ENCODE assay signal across 6 cellular contexts in the genomic region with DNA sequence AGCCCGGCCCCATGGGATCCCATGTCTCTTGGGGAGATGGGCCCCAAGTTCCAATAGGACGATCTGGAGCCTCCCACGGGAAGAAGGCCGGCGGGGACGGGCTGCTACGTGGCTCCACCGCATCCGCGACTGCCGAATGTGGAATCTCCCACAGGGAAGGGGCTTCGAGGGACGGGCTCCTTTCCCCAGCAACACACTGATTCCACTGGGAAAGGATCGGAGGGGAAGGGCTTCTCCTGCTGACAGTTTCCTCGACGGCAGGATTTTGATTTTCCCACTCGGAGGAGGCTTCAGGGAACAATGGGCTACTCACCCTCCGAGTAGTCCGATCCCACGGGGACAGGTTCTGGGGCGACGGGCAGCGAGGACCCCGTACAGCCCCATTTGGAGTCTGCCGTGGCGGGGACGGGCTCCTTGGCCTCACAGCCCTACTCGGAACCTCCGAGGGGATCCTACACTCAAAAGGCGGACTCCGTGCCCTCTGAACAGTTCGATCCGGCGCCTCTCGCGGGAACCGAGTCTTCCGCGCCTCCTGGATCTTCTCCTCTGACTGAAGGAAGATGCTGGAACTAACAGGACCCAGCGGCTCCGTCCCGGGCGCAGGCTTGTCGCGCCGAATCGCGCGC. TPM values are rescaled to one million over a fixed set of nuclear protein-coding genes. Genes with fewer than 3 reads are reported as not detected.
A peak's percentile ranks its signal among the peaks of the same experiment; 100 is the strongest.
DNase-seq lines count a peak whose midpoint lies in the region; ATAC-seq and TF ChIP-seq lines count a peak whose summit lies in the region.

No MANE protein-coding gene starts in this region.

- POLR2A ChIA-PET in activated CD4-positive, alpha-beta T cell treated with anti-CD3 and anti-CD28 coated beads for 36 hours (lab: Charles Lee) = no interaction called here

- DNase-seq in activated CD4-positive, alpha-beta T cell treated with anti-CD3 and anti-CD28 coated beads for 36 hours = no peak
- DNase-seq in activated CD4-positive, alpha-beta T cell treated with anti-CD3 and anti-CD28 coated beads, Interleukin-2, amount 50 U/mL, for 1 hour = no peak
- no peak for DNase-seq in epithelial cell of esophagus (ENCODE audit: low read depth)
- no peak for DNase-seq in stimulated activated naive B cell treated with anti-CD40 and anti-IgM and Interleukin-4, amounts not matched to agents 10 μg/mL and 1 μg/mL and 100 μg/mL, for 72 hours
- DNase-seq in SHP77 (lab: John Stamatoyannopoulos, UW) = no peak

- H3K4me3 ChIP-seq in epithelial cell of esophagus (ENCODE audit: low read length) = peak overlapping the region; percentile 42

- ATAC-seq in activated CD4-positive, alpha-beta T cell treated with anti-CD3 and anti-CD28 coated beads for 36 hours = no peak
- ATAC-seq in stimulated activated naive B cell treated with anti-CD40 and anti-IgM and Interleukin-4, amounts not matched to agents 10 μg/mL and 1 μg/mL and 100 μg/mL, for 72 hours (replicated peaks) = no peak
- no peak for ATAC-seq in HG03025 (IDR thresholded peaks at IDR 0.05; ENCODE audit: low FRiP score, unreplicated experiment)

- CTCF ChIA-PET in activated CD4-positive, alpha-beta T cell treated with anti-CD3 and anti-CD28 coated beads for 36 hours (lab: Charles Lee) = interaction anchor here (0.6 to 4.8 kb wide), 5 partner anchors 9 to 375 kb away, joined by 3 to 26 read pairs (median 3); a partner anchor contains a TSS

- peaks cover 9% of the 10 kb centered on the region for H3K36me3 Mint-ChIP-seq in activated CD4-positive, alpha-beta T cell treated with anti-CD3 and anti-CD28 coated beads for 36 hours (ENCODE audit: low read depth)
- peaks cover 24 to 42% of the 10 kb centered on the region in 2 donors for H3K36me3 Mint-ChIP-seq in stimulated activated naive B cell treated with anti-CD40 and anti-IgM and Interleukin-4, amounts not matched to agents 10 μg/mL and 1 μg/mL and 100 μg/mL, for 72 hours

- intact Hi-C loops in activated CD4-positive, alpha-beta T cell treated with anti-CD3 and anti-CD28 coated beads for 36 hours (cut with DNase I, micrococcal nuclease) = loop anchor here (1.0 to 10.0 kb wide), 8 partner anchors 11 to 739 kb away; a partner anchor contains a TSS

- no peaks in the 10 kb centered on the region for H3K9me3 Mint-ChIP-seq in activated CD4-positive, alpha-beta T cell treated with anti-CD3 and anti-CD28 coated beads for 36 hours (ENCODE audit: low read depth)
- no peaks in the 10 kb centered on the region for H3K9me3 Mint-ChIP-seq in stimulated activated naive B cell treated with anti-CD40 and anti-IgM and Interleukin-4, amounts not matched to agents 10 μg/mL and 1 μg/mL and 100 μg/mL, for 72 hours

- H3K4me1 Mint-ChIP-seq in activated CD4-positive, alpha-beta T cell treated with anti-CD3 and anti-CD28 coated beads for 36 hours = peaks cover 40% of the 10 kb centered on the region
- peaks cover 43 to 65% of the 10 kb centered on the region in 2 donors for H3K4me1 Mint-ChIP-seq in stimulated activated naive B cell treated with anti-CD40 and anti-IgM and Interleukin-4, amounts not matched to agents 10 μg/mL and 1 μg/mL and 100 μg/mL, for 72 hours

- H3K27ac Mint-ChIP-seq in activated CD4-positive, alpha-beta T cell treated with anti-CD3 and anti-CD28 coated beads for 36 hours = peak overlapping the region; percentile 85
- peak overlapping the region; percentile 97 for H3K27ac Mint-ChIP-seq in stimulated activated naive B cell treated with anti-CD40 and anti-IgM and Interleukin-4, amounts not matched to agents 10 μg/mL and 1 μg/mL and 100 μg/mL, for 72 hours

- no peaks in the 10 kb centered on the region for H3K27me3 Mint-ChIP-seq in activated CD4-positive, alpha-beta T cell treated with anti-CD3 and anti-CD28 coated beads for 36 hours
- no peaks in the 10 kb centered on the region for H3K27me3 Mint-ChIP-seq in stimulated activated naive B cell treated with anti-CD40 and anti-IgM and Interleukin-4, amounts not matched to agents 10 μg/mL and 1 μg/mL and 100 μg/mL, for 72 hours

- no peak for TF ChIP-seq CTCF in epithelial cell of esophagus (IDR thresholded peaks at IDR 0.05; ENCODE audit: insufficient read depth, low read depth, low read length, missing control alignments)

- H3K4me3 Mint-ChIP-seq in activated CD4-positive, alpha-beta T cell treated with anti-CD3 and anti-CD28 coated beads for 36 hours = peak overlapping the region; percentile 78
- H3K4me3 Mint-ChIP-seq in stimulated activated naive B cell treated with anti-CD40 and anti-IgM and Interleukin-4, amounts not matched to agents 10 μg/mL and 1 μg/mL and 100 μg/mL, for 72 hours = peak overlapping the region; percentile 92 to 97

RNA-seq across cellular contexts. Expression of a gene that starts 1.3 kb away (rescaled TPM):
- total RNA-seq in activated CD4-positive, alpha-beta T cell treated with anti-CD3 and anti-CD28 coated beads for 36 hours = 1 to 10 TPM; 3.2 TPM

RNA-seq across cellular contexts. Expression of a gene that starts 3.9 kb away (rescaled TPM):
- total RNA-seq in activated CD4-positive, alpha-beta T cell treated with anti-CD3 and anti-CD28 coated beads for 36 hours = 1 to 10 TPM; 7.8 to 9.8 TPM

RNA-seq across cellular contexts. Expression of a gene that starts 10.3 kb away (rescaled TPM):
- total RNA-seq in activated CD4-positive, alpha-beta T cell treated with anti-CD3 and anti-CD28 coated beads for 36 hours = 1 to 10 TPM; 4.6 to 5.9 TPM

RNA-seq across cellular contexts. Expression of a gene that starts 10.5 kb away (rescaled TPM):
- under 1 TPM; 0.43 to 0.53 TPM for total RNA-seq in activated CD4-positive, alpha-beta T cell treated with anti-CD3 and anti-CD28 coated beads for 36 hours

RNA-seq across cellular contexts. Expression of a gene that starts 45.7 kb away (rescaled TPM):
- total RNA-seq in activated CD4-positive, alpha-beta T cell treated with anti-CD3 and anti-CD28 coated beads for 36 hours = 10 to 100 TPM; 33.1 to 35.6 TPM
